ENCODE assay signal across 8 cellular contexts in genomic region chr9:125261501-125262216, GRCh38. TPM values are rescaled to one million over a fixed set of nuclear protein-coding genes. Genes with fewer than 3 reads are reported as not detected.
DNase-seq lines count a peak whose midpoint lies in the region; FAIRE-seq and TF ChIP-seq lines count a peak whose summit lies in the region.

GAPVD1 (plus strand) TSS chr9:125261826; CDS start chr9:125298922, 37,096 bp downstream.

- H3K27ac ChIP-seq in MM.1S (ENCODE audit: low read length) = peak within 1 kb of the TSS; percentile 31; the same call in 1 of the 2 replicates
- peak within 1 kb of the TSS; percentile 44 for H3K27ac ChIP-seq in SJSA1
- peak within 1 kb of the TSS; percentile 18 for H3K27ac ChIP-seq in neuronal stem cell (replicated peaks; ENCODE audit: low read length)

- peak within 1 kb of the TSS; percentile 95 for H3K18ac ChIP-seq in neuronal stem cell (ENCODE audit: low read length)

- H3K27me3 ChIP-seq in MM.1S (replicated peaks; ENCODE audit: insufficient read depth, low read length) = no peaks in the 10 kb centered on the region
- no peaks in the 10 kb centered on the region for H3K27me3 ChIP-seq in SJSA1 (replicated peaks)
- H3K27me3 ChIP-seq in neuronal stem cell (ENCODE audit: control insufficient read depth in 3 of 3, insufficient read depth in 3 of 3, low read depth in 1 of 3, low read length in 3 of 3) = no peaks in the 10 kb centered on the region

- no peaks in the 10 kb centered on the region; the same call in 1 of the 2 replicates for H3K4me1 ChIP-seq in MM.1S (ENCODE audit: low read length)
- H3K4me1 ChIP-seq in SJSA1 (replicated peaks) = peaks cover 11% of the 10 kb centered on the region
- H3K4me1 ChIP-seq in neuronal stem cell (ENCODE audit: control insufficient read depth in 2 of 2, insufficient read depth in 1 of 2, low read depth in 1 of 2, low read length in 2 of 2) = peaks cover 0 to 2% of the 10 kb centered on the region in 2 donors

- H3F3A ChIP-seq in MM.1S (ENCODE audit: insufficient read depth, low read length) = peaks cover 4% of the 10 kb centered on the region; the same call in 1 of the 2 replicates

- H2BK15ac ChIP-seq in neuronal stem cell (ENCODE audit: low read length) = no peak within 1 kb of the TSS

- H3K36me3 ChIP-seq in MM.1S (replicated peaks; ENCODE audit: insufficient read depth, low read length) (no peaks in the 10 kb centered on the region), SJSA1 (peaks cover 15% of the 10 kb centered on the region), neuronal stem cell (replicated peaks in 1 of 2; ENCODE audit: control insufficient read depth in 2 of 2, insufficient read depth in 2 of 2, low read length in 2 of 2) (peaks cover 0 to 20% of the 10 kb centered on the region in 2 donors)

- H3K9me2 ChIP-seq in MM.1S (replicated peaks; ENCODE audit: insufficient read depth, low read length) = no peaks in the 10 kb centered on the region

- H3K4me3 ChIP-seq in MM.1S (ENCODE audit: low read length) (peak within 1 kb of the TSS; percentile 95), SJSA1 (peak within 1 kb of the TSS; percentile 82), neuronal stem cell (ENCODE audit: low read length in 2 of 2) (peak within 1 kb of the TSS; percentile 73 to 97)

- peak within 1 kb of the TSS; percentile 35 for H2BK5ac ChIP-seq in neuronal stem cell (ENCODE audit: low read length)

- no peak within 1 kb of the TSS for H3K4ac ChIP-seq in neuronal stem cell (ENCODE audit: low read length)

- DNase-seq in GM04504 (ENCODE audit: low read depth) (peak; percentile 85), HCEC 1CT (peak; percentile 84), MM.1S (peak; percentile 94), SJSA1 (ENCODE audit: low read depth in 1 of 2, low spot score in 2 of 2) (peak; percentile 90 to 92), frontal cortex (ENCODE audit: low spot score in 2 of 2) (peak; percentile 93 to 96), neuronal stem cell (ENCODE audit: low spot score) (peak; percentile 93)
- peak; percentile 67 to 82 (median 74) for DNase-seq in activated naive CD4-positive, alpha-beta T cell (lab: John Stamatoyannopoulos, UW)

- no CpG with 5 or more reads among the region's 66 CpGs for WGBS in neuronal stem cell (ENCODE audit: extremely low coverage in 2 of 2, insufficient read length in 2 of 2, insufficient replicate concordance in 1 of 2), 2 donors

- H3K9me3 ChIP-seq in MM.1S (replicated peaks; ENCODE audit: insufficient read depth, low read length) = no peaks in the 10 kb centered on the region
- H3K9me3 ChIP-seq in SJSA1 (replicated peaks) = no peaks in the 10 kb centered on the region
- H3K9me3 ChIP-seq in neuronal stem cell (replicated peaks in 1 of 2; ENCODE audit: control insufficient read depth in 2 of 2, insufficient read depth in 1 of 2, low read depth in 1 of 2, low read length in 2 of 2) = no peaks in the 10 kb centered on the region

- no peaks in the 10 kb centered on the region for H4K20me1 ChIP-seq in MM.1S (ENCODE audit: insufficient read depth, low read length)

- H3K4me2 ChIP-seq in MM.1S (ENCODE audit: low read depth, low read length) = peak within 1 kb of the TSS; percentile 77
- H3K4me2 ChIP-seq in neuronal stem cell (ENCODE audit: insufficient read depth, low read length, poor library complexity, severe bottlenecking) = peak within 1 kb of the TSS; percentile 79

- no peak within 1 kb of the TSS for H4K91ac ChIP-seq in neuronal stem cell (ENCODE audit: low read depth, low read length, poor library complexity)

- H3K79me1 ChIP-seq in neuronal stem cell (ENCODE audit: low read depth, low read length) = peaks cover 8% of the 10 kb centered on the region

- H2BK120ac ChIP-seq in neuronal stem cell (ENCODE audit: low read depth, low read length) = no peak within 1 kb of the TSS

- no peak for FAIRE-seq in frontal cortex (lab: Jason Lieb, UNC)

- H3K79me2 ChIP-seq in MM.1S (ENCODE audit: low read length) = peaks cover 44% of the 10 kb centered on the region

- H3K14ac ChIP-seq in neuronal stem cell (ENCODE audit: low read length) = peak within 1 kb of the TSS; percentile 97

- H2AFZ ChIP-seq in MM.1S (ENCODE audit: low read length) (peak within 1 kb of the TSS; percentile 86), neuronal stem cell (ENCODE audit: low read length) (peak within 1 kb of the TSS; percentile 89)

- H3K23ac ChIP-seq in neuronal stem cell (ENCODE audit: low read depth, low read length, poor library complexity) = peak within 1 kb of the TSS; percentile 99

- TF ChIP-seq CTCF in MM.1S (IDR thresholded peaks at IDR 0.05; ENCODE audit: low read length) (peak; percentile 46), subcutaneous adipose tissue (IDR thresholded peaks at IDR 0.05; ENCODE audit: low read depth) (no peak)

- no peak within 1 kb of the TSS for H2BK12ac ChIP-seq in neuronal stem cell (ENCODE audit: low read length)

- H2AK5ac ChIP-seq in neuronal stem cell (ENCODE audit: low read depth, low read length) = peak within 1 kb of the TSS; percentile 58

- H3K9ac ChIP-seq in MM.1S (ENCODE audit: low read length) = peak within 1 kb of the TSS; percentile 87
- H3K9ac ChIP-seq in neuronal stem cell (ENCODE audit: low read depth, low read length, poor library complexity) = peak within 1 kb of the TSS; percentile 96

- H4K8ac ChIP-seq in neuronal stem cell (ENCODE audit: low read depth, low read length) = no peak within 1 kb of the TSS

RNA-seq across cellular contexts. Expression of gene GAPVD1, which starts in this region (rescaled TPM):
- total RNA-seq in SJSA1 (2014; rRNA removed; shearing (Covaris generic)) = 27.8 and 38.4 TPM in 2 replicates
- total RNA-seq in frontal cortex (74.2 TPM), subcutaneous adipose tissue (10 to 100 TPM; 57.7 to 85.3 (median 62.9) TPM)
- polyA plus RNA-seq in neuronal stem cell (2013, experiment 1 of 2) = 12.0 TPM
- polyA plus RNA-seq in neuronal stem cell (2013, experiment 2 of 2) = 12.0 TPM

Comparison
In these comparisons a context has a peak if more than half of its experiments do, and no peak if none do; other contexts are left out.
1. Peak in every context shown above with its lines: DNase-seq, H3K4me3 ChIP-seq and H3K27ac ChIP-seq.